In genomic region chr12:75526655-75527511, GRCh38 we compare ENCODE assay signal across 8 cellular contexts. TPM values are rescaled to one million over a fixed set of nuclear protein-coding genes. Genes with fewer than 3 reads are reported as not detected.
DNase-seq lines count a peak whose midpoint lies in the region; ATAC-seq, FAIRE-seq and TF ChIP-seq lines count a peak whose summit lies in the region.

No MANE protein-coding gene starts in this region.

- H4K20me1 ChIP-seq in BLaER1 (no peaks in the 10 kb centered on the region), endothelial cell of umbilical vein (replicated peaks; ENCODE audit: control insufficient read depth, extremely low read depth, insufficient read depth, low read length) (no peaks in the 10 kb centered on the region)

- H3K4me2 ChIP-seq in BLaER1 (peak overlapping the region; percentile 44), endothelial cell of umbilical vein (ENCODE audit: insufficient read depth, low read length) (no peak overlapping the region)

- no peaks in the 10 kb centered on the region for H3K36me3 Mint-ChIP-seq in naive B cell

- peaks cover 6 to 8% (median 7%) of the 10 kb centered on the region in 3 donors for H3K4me1 Mint-ChIP-seq in naive B cell

- H3K9ac ChIP-seq in BLaER1 (no peak overlapping the region), endothelial cell of umbilical vein (replicated peaks; ENCODE audit: extremely low read depth, insufficient read depth, low read length) (no peak overlapping the region)

- no peak overlapping the region for H2AFZ ChIP-seq in endothelial cell of umbilical vein (ENCODE audit: low read depth, low read length)

- intact Hi-C loops in endothelial cell of umbilical vein (cut with micrococcal nuclease), result loop anchor here (1.0 to 10.0 kb wide), 11 partner anchors 180 to 930 kb away; partner anchors contain the start of genes BBS10 and PHLDA1

- H3K79me2 ChIP-seq in endothelial cell of umbilical vein (ENCODE audit: control insufficient read depth, insufficient read depth, low read length), result no peaks in the 10 kb centered on the region

- DNase-seq in NCI-H1092 (lab: John Stamatoyannopoulos, UW) (peak; percentile 48), SK-MEL-5 (ENCODE audit: low read depth, low spot score) (peak; percentile 81), endothelial cell of umbilical vein (ENCODE audit: low read depth, low spot score) (peak; percentile 70), naive B cell (peak; percentile 14), omental fat pad (ENCODE audit: low spot score) (no peak)

- CTCF ChIA-PET in endothelial cell of umbilical vein (lab: Charles Lee), result interaction anchor here (0.6 to 5.0 kb wide), 24 partner anchors 15 to 1060 kb away, joined by 3 to 95 read pairs (median 6); partner anchors contain the start of genes BBS10, KRR1 and PHLDA1

- H3K4me3 ChIP-seq in BLaER1, result no peak overlapping the region
- H3K4me3 ChIP-seq in endothelial cell of umbilical vein (replicated peaks in 1 of 3; ENCODE audit: insufficient read depth in 1 of 3, low read depth in 1 of 3, low read length in 3 of 3), result no peak overlapping the region

- peak; percentile 99 for ATAC-seq in GM18511 (IDR thresholded peaks at IDR 0.05; ENCODE audit: unreplicated experiment)
- peak; percentile 89 for ATAC-seq in HG02840 (IDR thresholded peaks at IDR 0.05; ENCODE audit: low FRiP score, unreplicated experiment)
- peak; percentile 79 to 88 for ATAC-seq in naive B cell (ENCODE audit: low read depth in 2 of 2)
- ATAC-seq in omental fat pad (ENCODE audit: low FRiP score), result no peak

- H3K9me3 ChIP-seq in BLaER1 (no peaks in the 10 kb centered on the region; the same call in 1 of the 2 replicates), endothelial cell of umbilical vein (replicated peaks; ENCODE audit: control insufficient read depth, insufficient read depth, low read length) (no peaks in the 10 kb centered on the region)

- dilution Hi-C loops in endothelial cell of umbilical vein (cut with MboI; ENCODE audit: extremely low pct_ligation_motif_present, low sequenced_read_pairs), result no loop called here

- in situ Hi-C loops in SK-MEL-5 (cut with HindIII; ENCODE audit: low pct_unique_long_range_greater_than_20kb, low sequenced_read_pairs), result no loop called here

- no peaks in the 10 kb centered on the region for H3K9me1 ChIP-seq in endothelial cell of umbilical vein (replicated peaks; ENCODE audit: control insufficient read depth, extremely low read depth, insufficient read depth, low read length)

- H3K27ac ChIP-seq in BLaER1, result no peak overlapping the region
- no peak overlapping the region for H3K27ac ChIP-seq in endothelial cell of umbilical vein (ENCODE audit: insufficient read depth, low read depth, low read length)

- peaks cover 0 to 2% (median 0%) of the 10 kb centered on the region in 7 donors for H3K9me3 Mint-ChIP-seq in naive B cell

- H3K27ac Mint-ChIP-seq in naive B cell, result no peak overlapping the region

- H3K27me3 ChIP-seq in BLaER1 (no peaks in the 10 kb centered on the region), endothelial cell of umbilical vein (ENCODE audit: control insufficient read depth in 2 of 2, insufficient read depth in 2 of 2, low read length in 2 of 2) (no peaks in the 10 kb centered on the region)

- BruUV-seq in endothelial cell of umbilical vein (replicated peaks; lab: Mats Ljungman, UMichigan), result no TSS peak

- POLR2A ChIA-PET in endothelial cell of umbilical vein (lab: Charles Lee), result interaction anchor here (0.6 to 1.2 kb wide), 3 partner anchors 422 to 504 kb away, joined by 3 to 8 read pairs (median 6); partner anchors contain the start of gene PHLDA1

- peaks cover 16 to 42% (median 29%) of the 10 kb centered on the region in 3 donors for H3K27me3 Mint-ChIP-seq in naive B cell

- peak; percentile 38 to 49 for TF ChIP-seq CTCF in endothelial cell of umbilical vein (IDR thresholded peaks at IDR 0.05; ENCODE audit: extremely low read depth in 1 of 2, insufficient read depth in 1 of 2, low read depth in 1 of 2, low read length in 2 of 2)
- no peak for TF ChIP-seq CTCF in omental fat pad (IDR thresholded peaks at IDR 0.05)

- H3K4me3 Mint-ChIP-seq in naive B cell, result no peak overlapping the region

- no peak for TF ChIP-seq POLR2A in endothelial cell of umbilical vein (IDR thresholded peaks at IDR 0.05; ENCODE audit: low read depth, low read length)

- H3K4me1 ChIP-seq in BLaER1, result peaks cover 35% of the 10 kb centered on the region
- no peaks in the 10 kb centered on the region for H3K4me1 ChIP-seq in endothelial cell of umbilical vein (ENCODE audit: control insufficient read depth, extremely low read depth, insufficient read depth, low read length)

- FAIRE-seq in endothelial cell of umbilical vein (lab: Jason Lieb, UNC), result peak; percentile 64

- H3K36me3 ChIP-seq in BLaER1 (no peaks in the 10 kb centered on the region), endothelial cell of umbilical vein (ENCODE audit: control insufficient read depth in 2 of 2, extremely low read depth in 1 of 2, insufficient read depth in 2 of 2, low read length in 2 of 2) (no peaks in the 10 kb centered on the region)

TF ChIP-seq in endothelial cell of umbilical vein, 7 proteins besides CTCF, POLR2A, EP300 and RAD21:
- TF ChIP-seq GATA2 (IDR thresholded peaks at IDR 0.05; ENCODE audit: insufficient read depth, insufficient read length, low read depth, low read length), result no peak
- TF ChIP-seq MYC (IDR thresholded peaks at IDR 0.05; ENCODE audit: low read depth, low read length), result no peak
- no peak for TF ChIP-seq FOS (IDR thresholded peaks at IDR 0.05; ENCODE audit: borderline replicate concordance, insufficient read depth, low read length)
- TF ChIP-seq MAX (IDR thresholded peaks at IDR 0.05; ENCODE audit: insufficient read depth, insufficient read length), result no peak
- no peak for TF ChIP-seq EZH2 (IDR thresholded peaks at IDR 0.05; ENCODE audit: borderline replicate concordance, low read depth, low read length, severe bottlenecking)
- no peak for TF ChIP-seq POLR2AphosphoS5 (IDR thresholded peaks at IDR 0.05; ENCODE audit: insufficient read depth, low read depth, low read length)
- no peak for TF ChIP-seq JUN (IDR thresholded peaks at IDR 0.05; ENCODE audit: borderline replicate concordance, insufficient read depth, insufficient read length, low read depth)

RNA-seq across cellular contexts. Expression of gene KRR1, which starts 15.5 kb away (rescaled TPM):
- 65.4 and 79.7 TPM in 2 replicates for total RNA-seq in SK-MEL-5 (2014; rRNA removed; shearing (Covaris generic))
- polyA plus RNA-seq in SK-MEL-5 (2015; cell fraction: cytosol; rRNA removed), result 33.4 and 51.3 TPM in 2 replicates
- polyA plus RNA-seq in SK-MEL-5 (2015; cell fraction: nucleus; rRNA removed), result 77.1 and 113 TPM in 2 replicates
- total RNA-seq in endothelial cell of umbilical vein, result 49.3 and 53.4 TPM in 2 replicates
- polyA plus RNA-seq in endothelial cell of umbilical vein, result 4.3 and 5.9 TPM in 2 replicates
- 14.0 and 17.6 TPM in 2 replicates for polyA plus RNA-seq in endothelial cell of umbilical vein (2011; cell fraction: cytosol; rRNA removed)
- polyA plus RNA-seq in endothelial cell of umbilical vein (2011; cell fraction: nucleus; rRNA removed), result 27.4 and 35.7 TPM in 2 replicates
- 36.6 and 57.5 TPM in 2 replicates for polyA plus RNA-seq in endothelial cell of umbilical vein (2012)
- polyA minus RNA-seq in endothelial cell of umbilical vein, result 10.1 and 18.1 TPM in 2 replicates
- 8.4 TPM for polyA minus RNA-seq in endothelial cell of umbilical vein (2011; cell fraction: cytosol; rRNA and poly(A)+ RNA removed)
- polyA minus RNA-seq in endothelial cell of umbilical vein (2011; cell fraction: nucleus; rRNA and poly(A)+ RNA removed), result 35.2 and 46.3 TPM in 2 replicates
- 10 to 100 TPM; 56.1 to 81.7 (median 71.9) TPM for polyA plus RNA-seq in naive B cell (ENCODE audit: low read depth in 6 of 6)
- total RNA-seq in omental fat pad, result 10 to 100 TPM; 28.8 to 39.9 (median 34.3) TPM

RNA-seq across cellular contexts. Expression of gene GLIPR1, which starts 46.3 kb away (rescaled TPM):
- total RNA-seq in SK-MEL-5 (2014; rRNA removed; shearing (Covaris generic)), result 0.35 and 0.61 TPM in 2 replicates
- 0.52 and 1.3 TPM in 2 replicates for polyA plus RNA-seq in SK-MEL-5 (2015; cell fraction: cytosol; rRNA removed)
- polyA plus RNA-seq in SK-MEL-5 (2015; cell fraction: nucleus; rRNA removed), result 0.33 and 2.6 TPM in 2 replicates
- 74.1 and 98.8 TPM in 2 replicates for total RNA-seq in endothelial cell of umbilical vein
- 108 and 117 TPM in 2 replicates for polyA plus RNA-seq in endothelial cell of umbilical vein
- 86.7 and 96.1 TPM in 2 replicates for polyA plus RNA-seq in endothelial cell of umbilical vein (2011; cell fraction: cytosol; rRNA removed)
- 71.4 and 88.0 TPM in 2 replicates for polyA plus RNA-seq in endothelial cell of umbilical vein (2011; cell fraction: nucleus; rRNA removed)
- polyA plus RNA-seq in endothelial cell of umbilical vein (2012), result 128 and 137 TPM in 2 replicates
- 142 and 147 TPM in 2 replicates for polyA minus RNA-seq in endothelial cell of umbilical vein
- polyA minus RNA-seq in endothelial cell of umbilical vein (2011; cell fraction: cytosol; rRNA and poly(A)+ RNA removed), result not detected
- polyA minus RNA-seq in endothelial cell of umbilical vein (2011; cell fraction: nucleus; rRNA and poly(A)+ RNA removed), result 93.9 and 123 TPM in 2 replicates
- 100 to 1,000 TPM; 238 to 289 (median 253) TPM for polyA plus RNA-seq in naive B cell (ENCODE audit: low read depth in 6 of 6)
- total RNA-seq in omental fat pad, result 10 to 100 TPM; 25.0 to 39.3 (median 32.8) TPM

Comparison
In these comparisons a context has a peak if more than half of its experiments do, and no peak if none do; other contexts are left out.
1. CTCF ChIP-seq: peak in endothelial cell of umbilical vein (2 of 2); none in omental fat pad (0 of 3).
2. RNA of gene GLIPR1, which starts 46.3 kb away (total RNA-seq): 74.1 to 98.8 TPM in endothelial cell of umbilical vein and 25.0 to 39.3 TPM in omental fat pad; 0.35 to 0.61 TPM in SK-MEL-5; every median in the first group is over 10 times any median in the second.